In the genomic region with DNA sequence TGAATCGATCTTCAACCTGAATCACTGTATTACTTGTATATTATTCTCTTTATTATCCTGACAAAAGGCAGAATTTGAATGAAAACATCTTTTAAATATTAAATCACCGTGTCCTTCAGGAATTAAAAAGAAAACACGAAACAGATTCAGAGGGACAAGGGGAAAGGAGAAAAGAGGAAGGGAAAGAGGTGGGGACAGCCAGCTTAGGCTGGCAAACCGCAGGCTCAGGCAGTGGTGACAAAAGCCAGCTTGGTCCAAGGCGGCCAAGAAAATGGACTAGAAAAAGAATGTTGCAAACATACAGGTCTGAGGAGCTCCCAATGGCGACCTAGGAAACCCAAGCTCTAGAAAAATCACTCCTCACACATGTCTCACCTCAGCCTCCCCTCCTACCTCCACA, we compare ENCODE assay signal across 19 cellular contexts. TPM values are rescaled to one million over a fixed set of nuclear protein-coding genes. Genes with fewer than 3 reads are reported as not detected.
DNase-seq lines count a peak whose midpoint lies in the region; ATAC-seq and TF ChIP-seq lines count a peak whose summit lies in the region.
"Had no signal": no experiment of that assay in that cellular context is flagged by ENCODE, and none has a peak within 500 bp of the region (broad histone marks: within the 10 kb centered on the region; RNA-seq: fewer than 3 reads in every experiment).

No MANE protein-coding gene starts in this region.

- WGBS in prostate gland, result 84% methylated on average over 6 of the region's 6 CpGs

- no peak overlapping the region for H3K9ac ChIP-seq in HCT116 (ENCODE audit: low read length)
- H3K9ac ChIP-seq in OCI-LY3 (ENCODE audit: low read length), result no peak overlapping the region

- TF ChIP-seq POLR2A in HCT116 (IDR thresholded peaks at IDR 0.05; ENCODE audit: borderline replicate concordance, extremely low read depth, insufficient read depth, insufficient read length) (no peak), prostate gland (IDR thresholded peaks at IDR 0.05) (no peak)

- H3K4me3 Mint-ChIP-seq in glutamatergic neuron (ENCODE audit: unreplicated experiment), result peak overlapping the region; percentile 1
- H3K4me3 Mint-ChIP-seq: activated CD8-positive, alpha-beta T cell treated with anti-CD3 and anti-CD28 coated beads, Interleukin-2, amount 10 ng/mL, durations not matched to agents 7 days and 5 days; stimulated activated naive CD8-positive, alpha-beta T cell treated with anti-CD3 and anti-CD28 coated beads, Interleukin-15, amount 100 ng/mL, for 72 hours had no signal

- no peak overlapping the region for H3K4me3 ChIP-seq in HCT116 (replicated peaks in 1 of 2; ENCODE audit: low read depth in 1 of 2, low read length in 2 of 2)
- H3K4me3 ChIP-seq in OCI-LY3 (ENCODE audit: low read length), result 0 out of 2 replicates have a peak overlapping the region, but pooled peaks have one; percentile 24
- no peak overlapping the region for H3K4me3 ChIP-seq in prostate gland

- H3K9me2 ChIP-seq in HCT116 (ENCODE audit: insufficient read depth), result no peaks in the 10 kb centered on the region; the same call in 1 of the 2 replicates

- no peaks in the 10 kb centered on the region for H4K20me1 ChIP-seq in HCT116 (ENCODE audit: insufficient read depth)
- peaks cover 10% of the 10 kb centered on the region; the same call in 1 of the 2 replicates for H4K20me1 ChIP-seq in OCI-LY3 (ENCODE audit: insufficient read depth, low read length)

- H3K27me3 Mint-ChIP-seq in glutamatergic neuron (ENCODE audit: unreplicated experiment), result peaks cover 2% of the 10 kb centered on the region

- POLR2A ChIA-PET in HCT116 (lab: Charles Lee), result interaction anchor here (0.8 kb wide), 1 partner anchor 10 kb away, joined by 3 read pairs; no protein-coding TSS in a partner anchor

- no peak for ATAC-seq in HCT116
- ATAC-seq in HG02623 (IDR thresholded peaks at IDR 0.05; ENCODE audit: unreplicated experiment), result no peak
- ATAC-seq in HG02981 (IDR thresholded peaks at IDR 0.05; ENCODE audit: unreplicated experiment), result no peak
- ATAC-seq: activated CD4-positive, CD25-positive, alpha-beta regulatory T cell treated with anti-CD3 and anti-CD28 coated beads, Interleukin-2, amount 50 U/mL, for 24 hours; activated CD8-positive, alpha-beta T cell treated with anti-CD3 and anti-CD28 coated beads, Interleukin-2, amount 10 ng/mL, durations not matched to agents 7 days and 5 days; stimulated activated naive CD8-positive, alpha-beta T cell treated with anti-CD3 and anti-CD28 coated beads, Interleukin-15, amount 100 ng/mL, for 72 hours had no signal

- H3K79me2 ChIP-seq in HCT116 (ENCODE audit: insufficient read depth, low read length) (peaks cover 15% of the 10 kb centered on the region), OCI-LY3 (ENCODE audit: low read length) (peaks cover 2% of the 10 kb centered on the region; the same call in 1 of the 2 replicates)

- H3K27ac Mint-ChIP-seq in glutamatergic neuron (ENCODE audit: unreplicated experiment), result no peak overlapping the region
- H3K27ac Mint-ChIP-seq: activated CD8-positive, alpha-beta T cell treated with anti-CD3 and anti-CD28 coated beads, Interleukin-2, amount 10 ng/mL, durations not matched to agents 7 days and 5 days; stimulated activated naive CD8-positive, alpha-beta T cell treated with anti-CD3 and anti-CD28 coated beads, Interleukin-15, amount 100 ng/mL, for 72 hours had no signal

- no peak for TF ChIP-seq CTCF in HCT116 (IDR thresholded peaks at IDR 0.05 in 2 of 3, conservative IDR thresholded peaks at IDR 0.05 in 1 of 3; ENCODE audit: borderline replicate concordance in 1 of 3, insufficient read depth in 1 of 3, low read depth in 2 of 3, low read length in 2 of 3)
- TF ChIP-seq CTCF in OCI-LY3 (IDR thresholded peaks at IDR 0.05; ENCODE audit: low read depth, low read length), result no peak
- no peak for TF ChIP-seq CTCF in glutamatergic neuron (IDR thresholded peaks at IDR 0.05; ENCODE audit: partially characterized antibody, unreplicated experiment)
- TF ChIP-seq CTCF in prostate gland (IDR thresholded peaks at IDR 0.05), result no peak

- H3K9me3 ChIP-seq in HCT116 (ENCODE audit: control insufficient read depth in 1 of 2, insufficient read depth in 1 of 2, low read depth in 1 of 2, low read length in 2 of 2), result no peaks in the 10 kb centered on the region
- H3K9me3 ChIP-seq in OCI-LY3 (ENCODE audit: insufficient read depth, low read length), result no peaks in the 10 kb centered on the region
- no peaks in the 10 kb centered on the region for H3K9me3 ChIP-seq in prostate gland

- RAD21 ChIA-PET in HCT116 (lab: Charles Lee; ENCODE audit: low non-redundant PET in 1 of 2, low total read pairs in 2 of 2, uncharacterized antibody in 2 of 2, unreplicated experiment in 2 of 2), result no interaction called here

- H2AFZ ChIP-seq in HCT116 (ENCODE audit: low read depth, low read length, poor library complexity, severe bottlenecking), result no peak overlapping the region
- H2AFZ ChIP-seq in OCI-LY3 (ENCODE audit: low read depth, low read length), result no peak overlapping the region

- no peaks in the 10 kb centered on the region for H3K36me3 ChIP-seq in HCT116 (ENCODE audit: control insufficient read depth in 1 of 2, insufficient read depth in 2 of 2, low read length in 2 of 2)
- no peaks in the 10 kb centered on the region for H3K36me3 ChIP-seq in OCI-LY3 (replicated peaks; ENCODE audit: low read depth, low read length)
- H3K36me3 ChIP-seq in prostate gland, result no peaks in the 10 kb centered on the region

- no peak for TF ChIP-seq RAD21 in HCT116 (IDR thresholded peaks at IDR 0.05; ENCODE audit: low read depth)

- intact Hi-C loops in HCT116 (cut with micrococcal nuclease) (no loop called here), prostate gland (cut with DNase I) (no loop called here)

- H3K4me1 ChIP-seq in HCT116 (ENCODE audit: control insufficient read depth in 1 of 2, insufficient read depth in 2 of 2, low read length in 2 of 2), result peaks cover 20 to 50% of the 10 kb centered on the region in 2 experiments
- peaks cover 15% of the 10 kb centered on the region for H3K4me1 ChIP-seq in OCI-LY3 (ENCODE audit: low read length)
- no peaks in the 10 kb centered on the region for H3K4me1 ChIP-seq in prostate gland (replicated peaks)

- no peak overlapping the region for H3K27ac ChIP-seq in HCT116 (ENCODE audit: low read depth, low read length)
- H3K27ac ChIP-seq in OCI-LY3 (ENCODE audit: low read length), result no peak overlapping the region
- H3K27ac ChIP-seq in prostate gland, result no peak overlapping the region

- H3K27me3 ChIP-seq in HCT116 (ENCODE audit: insufficient read depth, low read length) (no peaks in the 10 kb centered on the region), OCI-LY3 (ENCODE audit: low read depth, low read length) (no peaks in the 10 kb centered on the region), prostate gland (replicated peaks; ENCODE audit: insufficient read depth) (no peaks in the 10 kb centered on the region)

- H3K36me3 Mint-ChIP-seq in glutamatergic neuron (ENCODE audit: unreplicated experiment), result no peaks in the 10 kb centered on the region

- H3K4me1 Mint-ChIP-seq in glutamatergic neuron (ENCODE audit: low read depth, unreplicated experiment), result peaks cover 28% of the 10 kb centered on the region

- H3K9me3 Mint-ChIP-seq in glutamatergic neuron (ENCODE audit: unreplicated experiment), result no peaks in the 10 kb centered on the region
- H3K9me3 Mint-ChIP-seq: stimulated activated naive CD8-positive, alpha-beta T cell treated with anti-CD3 and anti-CD28 coated beads, Interleukin-15, amount 100 ng/mL, for 72 hours had no signal

- H3K4me2 ChIP-seq in HCT116 (ENCODE audit: low read length), result peak overlapping the region; percentile 71; the same call in 1 of the 2 replicates
- H3K4me2 ChIP-seq in OCI-LY3 (ENCODE audit: low read length), result peak overlapping the region; percentile 30

- no TSS peak for BruUV-seq in HCT116 (replicated peaks; lab: Mats Ljungman, UMichigan)

- peak; percentile 32 for DNase-seq in GDM1 (lab: John Stamatoyannopoulos, UW)
- no peak for DNase-seq in HCT116 (ENCODE audit: low read depth, low spot score)
- no peak for DNase-seq in glutamatergic neuron
- DNase-seq in prostate gland (ENCODE audit: low spot score), result no peak
- DNase-seq in HUDEP-2 (lab: John Stamatoyannopoulos, UW; ENCODE audit: unreplicated experiment in 76 of 76), result no peak
- DNase-seq: activated CD8-positive, alpha-beta T cell treated with anti-CD3 and anti-CD28 coated beads, Interleukin-2, amount 10 ng/mL, durations not matched to agents 7 days and 5 days; activated naive CD4-positive, alpha-beta T cell; Calu3; dermis blood vessel endothelial cell; mesenchymal stem cell; NCI-H510A treated with DMSO at 0.1 percent for 48 hours; NK-92 treated with Interleukin-12 subunit alpha and Interleukin-12 subunit beta, amount 100 ng/mL, for 24 hours; stimulated activated naive CD8-positive, alpha-beta T cell treated with anti-CD3 and anti-CD28 coated beads, Interleukin-15, amount 100 ng/mL, for 72 hours; T-helper 9 cell had no signal

- CTCF ChIA-PET in HCT116 (lab: Charles Lee), result interaction anchor here (0.6 kb wide), 1 partner anchor 114 kb away, joined by 3 read pairs; no protein-coding TSS in a partner anchor

TF ChIP-seq in HCT116, 20 proteins besides CTCF, POLR2A, EP300 and RAD21 (continues in another document):
- no peak for TF ChIP-seq SIN3A (IDR thresholded peaks at IDR 0.05; ENCODE audit: low read depth)
- no peak for TF ChIP-seq ZNF274 (IDR thresholded peaks at IDR 0.05; ENCODE audit: low read depth, low read length)
- no peak for TF ChIP-seq FOSL1 (IDR thresholded peaks at IDR 0.05; ENCODE audit: low read depth)
- no peak for TF ChIP-seq ZFX (IDR thresholded peaks at IDR 0.05)
- TF ChIP-seq POLR2AphosphoS5 (IDR thresholded peaks at IDR 0.05; ENCODE audit: low read depth, low read length), result no peak
- TF ChIP-seq TCF7L2 (IDR thresholded peaks at IDR 0.05; ENCODE audit: borderline replicate concordance, extremely low read depth, insufficient read depth, insufficient read length), result no peak
- no peak for TF ChIP-seq JUND (IDR thresholded peaks at IDR 0.05)
- TF ChIP-seq EZH2 (IDR thresholded peaks at IDR 0.05), result no peak
- TF ChIP-seq CBX3 (IDR thresholded peaks at IDR 0.05; ENCODE audit: low read depth), result no peak
- no peak for TF ChIP-seq SRF (IDR thresholded peaks at IDR 0.05; ENCODE audit: low read depth)

RNA-seq across cellular contexts. Expression of a gene that starts 6.8 kb away (rescaled TPM):
- total RNA-seq in HCT116 (2021; ENCODE audit: unreplicated experiment) (16.1 TPM), glutamatergic neuron (ENCODE audit: unreplicated experiment) (16.5 TPM), prostate gland (1 to 10 TPM; 3.5 to 9.0 TPM)
- polyA plus RNA-seq in HCT116 (2012), result 4.8 and 5.7 TPM in 2 replicates
- total RNA-seq: LHCN-M2 had no signal
